In genomic region chr2:218263817-218264611, GRCh38 we compare ENCODE assay signal across 12 cellular contexts. TPM values are rescaled to one million over a fixed set of nuclear protein-coding genes. Genes with fewer than 3 reads are reported as not detected.
A peak's percentile ranks its signal among the peaks of the same experiment; 100 is the strongest.
DNase-seq lines count a peak whose midpoint lies in the region; ATAC-seq, FAIRE-seq and TF ChIP-seq lines count a peak whose summit lies in the region.
"Had no signal": no experiment of that assay in that cellular context is flagged by ENCODE, and none has a peak within 500 bp of the region (broad histone marks: within the 10 kb centered on the region; RNA-seq: fewer than 3 reads in every experiment).

No MANE protein-coding gene starts in this region.

- H4K20me1 ChIP-seq in GM23338 (replicated peaks; ENCODE audit: insufficient read depth) (no peaks in the 10 kb centered on the region), K562 (replicated peaks; ENCODE audit: control insufficient read depth, insufficient read depth, low read length) (no peaks in the 10 kb centered on the region)

- peaks cover 7% of the 10 kb centered on the region for H3K27me3 Mint-ChIP-seq in GM23338 (ENCODE audit: insufficient read depth, low read depth, poor library complexity)

- intact Hi-C loops in K562 (cut with micrococcal nuclease): no loop called here

- H3K27ac ChIP-seq in AG04450 (ENCODE audit: low read depth, low read length) (no peak overlapping the region), GM23338 (ENCODE audit: low read depth) (no peak overlapping the region), K562 (ENCODE audit: extremely low read depth, low read depth, low read length) (no peak overlapping the region)
- H3K27ac ChIP-seq: KMS-11 had no signal

- no peak overlapping the region; the same call in 2 of the 3 replicates for H3K4me3 Mint-ChIP-seq in GM23338

- TF ChIP-seq RAD21 in K562 (CRISPR knock-in tag; conservative IDR thresholded peaks at IDR 0.05 in 1 of 2, IDR thresholded peaks at IDR 0.05 in 1 of 2): no peak

- DNase-seq in AG04450 (ENCODE audit: low read depth, low spot score): no peak
- no peak for DNase-seq in GM23338 (ENCODE audit: low spot score)
- no peak for DNase-seq in K562 (ENCODE audit: extremely low read depth in 1 of 4, low spot score in 3 of 4)
- DNase-seq in mesenteric fat pad (ENCODE audit: low spot score): peak; percentile 71
- no peak for DNase-seq in retina
- DNase-seq in NCI-H1930 (lab: John Stamatoyannopoulos, UW): no peak
- DNase-seq: NCI-H2227 treated with DMSO at 0.1 percent for 48 hours, substantia nigra had no signal

- H3K36me3 ChIP-seq in GM23338 (ENCODE audit: insufficient read depth): no peaks in the 10 kb centered on the region
- peaks cover 39% of the 10 kb centered on the region; the same call in 2 of the 3 replicates for H3K36me3 ChIP-seq in K562 (ENCODE audit: control insufficient read depth, insufficient read depth, low read length)

- H2AFZ ChIP-seq in GM23338 (no peak overlapping the region), K562 (ENCODE audit: low read depth, low read length) (no peak overlapping the region)

- 73% methylated on average over 10 of the region's 17 CpGs for WGBS in K562 (ENCODE audit: insufficient coverage, low coverage, missing lambda C conversion rate)

- H3K27me3 ChIP-seq in AG04450 (ENCODE audit: control insufficient read depth, insufficient read depth, low read length) (no peaks in the 10 kb centered on the region), GM23338 (ENCODE audit: insufficient read depth) (no peaks in the 10 kb centered on the region), K562 (ENCODE audit: control insufficient read depth in 2 of 2, insufficient read depth in 2 of 2, low read length in 2 of 2) (no peaks in the 10 kb centered on the region)

- no peak for TF ChIP-seq EP300 in K562 (IDR thresholded peaks at IDR 0.05; ENCODE audit: low read length)

- in situ Hi-C loops in K562 (cut with MboI): no loop called here

- H3K4me3 ChIP-seq in AG04450 (ENCODE audit: low read depth, low read length): no peak overlapping the region
- H3K4me3 ChIP-seq in GM23338: no peak overlapping the region
- no peak overlapping the region for H3K4me3 ChIP-seq in K562

- H3K9me2 ChIP-seq in GM23338 (ENCODE audit: insufficient read depth): no peaks in the 10 kb centered on the region

- ATAC-seq in GM23338 (peak; percentile 6; the same call in 1 of the 3 replicates), K562 (no peak), GM19452 (IDR thresholded peaks at IDR 0.05; ENCODE audit: unreplicated experiment) (no peak), HG02588 (IDR thresholded peaks at IDR 0.05; ENCODE audit: unreplicated experiment) (no peak)

- TF ChIP-seq CTCF in AG04450 (IDR thresholded peaks at IDR 0.05; ENCODE audit: low read depth, low read length) (peak; percentile 33), GM23338 (conservative IDR thresholded peaks at IDR 0.05; ENCODE audit: low read depth in 2 of 2) (peak; percentile 26 to 45; a peak in 3 of 4 replicates), K562 (IDR thresholded peaks at IDR 0.05 in 2 of 3, conservative IDR thresholded peaks at IDR 0.05 in 1 of 3; ENCODE audit: insufficient read depth in 2 of 3, low read depth in 1 of 3, low read length in 3 of 3) (peak in 1 of 3 experiments; percentile 3; a peak in 1 of 6 replicates)

- H3K9me1 ChIP-seq in K562 (ENCODE audit: control insufficient read depth, insufficient read depth, low read length): no peaks in the 10 kb centered on the region

- peaks cover 7% of the 10 kb centered on the region; the same call in 1 of the 2 replicates for H3F3A ChIP-seq in GM23338 (replicated peaks; ENCODE audit: low read depth)

- H3K9me3 ChIP-seq in AG04450 (ENCODE audit: control insufficient read depth, insufficient read depth, low read length): no peaks in the 10 kb centered on the region
- no peaks in the 10 kb centered on the region for H3K9me3 ChIP-seq in K562 (replicated peaks; ENCODE audit: control insufficient read depth, insufficient read depth, low read depth, low read length)

- peaks cover 31% of the 10 kb centered on the region for H3K4me1 ChIP-seq in GM23338 (ENCODE audit: insufficient read depth)
- H3K4me1 ChIP-seq in K562 (replicated peaks in 1 of 2; ENCODE audit: control insufficient read depth in 2 of 2, insufficient read depth in 2 of 2, low read length in 2 of 2): peaks cover 2 to 13% of the 10 kb centered on the region in 2 experiments; a peak in 3 of 5 replicates

- CTCF ChIA-PET in AG04450 (lab: Charles Lee) (no interaction called here), K562 (lab: Yijun Ruan, JAX; ENCODE audit: low intra/inter-chr PET ratio) (no interaction called here)

- peaks cover 9% of the 10 kb centered on the region for H3K79me2 ChIP-seq in GM23338 (replicated peaks; ENCODE audit: insufficient read depth)
- H3K79me2 ChIP-seq in K562 (ENCODE audit: control insufficient read depth, insufficient read depth, low read length): peaks cover 2% of the 10 kb centered on the region

- POLR2A ChIA-PET in AG04450 (lab: Yijun Ruan, JAX) (no interaction called here), K562 (lab: Yijun Ruan, JAX) (interaction anchor here (0.9 kb wide), 1 partner anchor 12 kb away, joined by 3 read pairs; no protein-coding TSS in a partner anchor)

- TSS peak; percentile 22 for BruUV-seq in K562 (replicated peaks; lab: Mats Ljungman, UMichigan)

- peaks cover 40% of the 10 kb centered on the region for H3K36me3 Mint-ChIP-seq in GM23338 (ENCODE audit: low read depth)

- no peak overlapping the region for H3K27ac Mint-ChIP-seq in GM23338

- no peaks in the 10 kb centered on the region for H3K9me3 Mint-ChIP-seq in GM23338

- no peak overlapping the region; a peak in 1 of 4 replicates for H3K9ac ChIP-seq in K562 (ENCODE audit: insufficient read depth in 1 of 2, low read depth in 2 of 2, low read length in 2 of 2)
- H3K9ac ChIP-seq: KMS-11 had no signal

- TF ChIP-seq POLR2A in K562 (conservative IDR thresholded peaks at IDR 0.05): no peak

- no peak overlapping the region for H3K4me2 ChIP-seq in GM23338
- H3K4me2 ChIP-seq in K562 (ENCODE audit: insufficient read depth, low read length): no peak overlapping the region
- H3K4me2 ChIP-seq: KMS-11 had no signal

- H3K4me1 Mint-ChIP-seq in GM23338: peaks cover 24% of the 10 kb centered on the region

- no peak for FAIRE-seq in K562 (lab: Jason Lieb, UNC)
- FAIRE-seq: GM12892 had no signal

RNA-seq across cellular contexts. Expression of gene GPBAR1, which starts 3.2 kb away (rescaled TPM):
- 0.05 TPM in 1 of 2 replicates, not detected in the other for polyA plus RNA-seq in AG04450 (2011; rRNA removed)
- polyA minus RNA-seq in AG04450 (2011; rRNA and poly(A)+ RNA removed): 0.17 and 0.23 TPM in 2 replicates
- 1.6 TPM in 1 of 2 replicates, not detected in the other for total RNA-seq in GM23338 (2014; rRNA removed; shearing (Covaris generic))
- 0.37 and 0.44 TPM in 2 replicates for polyA plus RNA-seq in GM23338 (2016; fragmentation: Nextera tagmentation; extraction: Ambion mirVana)
- 0.35 TPM in 1 of 2 replicates, not detected in the other for total RNA-seq in K562 (2011; cell fraction: chromatin; rRNA removed; ENCODE audit: low replicate concordance)
- 0.33 TPM in 1 of 2 replicates, not detected in the other for total RNA-seq in K562 (2011; cell fraction: nucleolus; rRNA removed)
- total RNA-seq in K562 (2011; cell fraction: nucleoplasm; rRNA removed): 0.22 and 0.38 TPM in 2 replicates
- total RNA-seq in K562 (2014; rRNA removed): not detected in 2 replicates
- total RNA-seq in K562 (2014; rRNA removed; fragmentation: Illumina TruSeq; extraction: Trizol): not detected in 2 replicates
- not detected in 2 replicates for total RNA-seq in K562 (2015; rRNA removed; fragmentation: Illumina TruSeq; extraction: Trizol)
- total RNA-seq in K562 (2021): not detected in 2 replicates
- polyA plus RNA-seq in K562 (2011; rRNA removed): not detected in 2 replicates
- polyA plus RNA-seq in K562 (2011; cell fraction: cytosol; rRNA removed): 0.04 TPM in 1 of 2 replicates, not detected in the other
- 0.07 and 0.09 TPM in 2 replicates for polyA plus RNA-seq in K562 (2011; cell fraction: nucleus; rRNA removed)
- polyA plus RNA-seq in K562 (2012): 0.08 TPM in 1 of 2 replicates, not detected in the other
- polyA plus RNA-seq in K562 (2014; fragmentation: Illumina TruSeq; extraction: Trizol): not detected in 2 replicates
- not detected for polyA plus RNA-seq in K562 (2014; fragmentation: Nextera tagmentation; extraction: Ambion mirVana)
- not detected in 2 replicates for polyA plus RNA-seq in K562 (2014; rRNA removed)
- polyA minus RNA-seq in K562 (2011; rRNA and poly(A)+ RNA removed): not detected in 2 replicates
- polyA minus RNA-seq in K562 (2011; cell fraction: cytosol; rRNA and poly(A)+ RNA removed): not detected in 2 replicates
- polyA minus RNA-seq in K562 (2011; cell fraction: nucleus; rRNA and poly(A)+ RNA removed): not detected in 2 replicates
- total RNA-seq in mesenteric fat pad: 34.8 TPM

RNA-seq across cellular contexts. Expression of gene AAMP, which starts 5.9 kb away (rescaled TPM):
- polyA plus RNA-seq in AG04450 (2011; rRNA removed): 51.6 and 55.1 TPM in 2 replicates
- 38.3 and 49.8 TPM in 2 replicates for polyA minus RNA-seq in AG04450 (2011; rRNA and poly(A)+ RNA removed)
- 157 and 203 TPM in 2 replicates for total RNA-seq in GM23338 (2014; rRNA removed; shearing (Covaris generic))
- 77.8 and 90.8 TPM in 2 replicates for polyA plus RNA-seq in GM23338 (2016; fragmentation: Nextera tagmentation; extraction: Ambion mirVana)
- 32.1 and 75.8 TPM in 2 replicates for total RNA-seq in K562 (2011; cell fraction: chromatin; rRNA removed; ENCODE audit: low replicate concordance)
- total RNA-seq in K562 (2011; cell fraction: nucleolus; rRNA removed): 53.4 and 63.2 TPM in 2 replicates
- total RNA-seq in K562 (2011; cell fraction: nucleoplasm; rRNA removed): 39.5 and 41.6 TPM in 2 replicates
- total RNA-seq in K562 (2014; rRNA removed): 156 and 197 TPM in 2 replicates
- 62.2 and 77.6 TPM in 2 replicates for total RNA-seq in K562 (2014; rRNA removed; fragmentation: Illumina TruSeq; extraction: Trizol)
- 94.1 and 99.2 TPM in 2 replicates for total RNA-seq in K562 (2015; rRNA removed; fragmentation: Illumina TruSeq; extraction: Trizol)
- total RNA-seq in K562 (2021): 87.7 and 96.9 TPM in 2 replicates
- polyA plus RNA-seq in K562 (2011; rRNA removed): 39.5 and 47.3 TPM in 2 replicates
- polyA plus RNA-seq in K562 (2011; cell fraction: cytosol; rRNA removed): 74.7 and 140 TPM in 2 replicates
- polyA plus RNA-seq in K562 (2011; cell fraction: nucleus; rRNA removed): 86.2 and 95.8 TPM in 2 replicates
- polyA plus RNA-seq in K562 (2012): 76.3 and 79.7 TPM in 2 replicates
- polyA plus RNA-seq in K562 (2014; fragmentation: Illumina TruSeq; extraction: Trizol): 135 and 139 TPM in 2 replicates
- 1 to 10 TPM; 5.7 to 8.9 TPM for polyA plus RNA-seq in K562 (2014; fragmentation: Nextera tagmentation; extraction: Ambion mirVana)
- 133 and 156 TPM in 2 replicates for polyA plus RNA-seq in K562 (2014; rRNA removed)
- polyA minus RNA-seq in K562 (2011; rRNA and poly(A)+ RNA removed): 38.7 and 46.6 TPM in 2 replicates
- polyA minus RNA-seq in K562 (2011; cell fraction: cytosol; rRNA and poly(A)+ RNA removed): 31.6 and 40.7 TPM in 2 replicates
- 18.7 and 26.5 TPM in 2 replicates for polyA minus RNA-seq in K562 (2011; cell fraction: nucleus; rRNA and poly(A)+ RNA removed)
- total RNA-seq in mesenteric fat pad: 89.7 TPM

RNA-seq across cellular contexts. Expression of gene PNKD, which starts 6.3 kb away (rescaled TPM):
- 32.1 and 45.9 TPM in 2 replicates for polyA plus RNA-seq in AG04450 (2011; rRNA removed)
- polyA minus RNA-seq in AG04450 (2011; rRNA and poly(A)+ RNA removed): 12.6 and 18.3 TPM in 2 replicates
- total RNA-seq in GM23338 (2014; rRNA removed; shearing (Covaris generic)): 28.2 and 36.0 TPM in 2 replicates
- 77.7 and 83.3 TPM in 2 replicates for polyA plus RNA-seq in GM23338 (2016; fragmentation: Nextera tagmentation; extraction: Ambion mirVana)
- 14.5 and 65.7 TPM in 2 replicates for total RNA-seq in K562 (2011; cell fraction: chromatin; rRNA removed; ENCODE audit: low replicate concordance)
- 43.7 and 53.7 TPM in 2 replicates for total RNA-seq in K562 (2011; cell fraction: nucleolus; rRNA removed)
- 35.0 and 68.9 TPM in 2 replicates for total RNA-seq in K562 (2011; cell fraction: nucleoplasm; rRNA removed)
- 50.2 and 55.7 TPM in 2 replicates for total RNA-seq in K562 (2014; rRNA removed)
- total RNA-seq in K562 (2014; rRNA removed; fragmentation: Illumina TruSeq; extraction: Trizol): 17.5 and 26.0 TPM in 2 replicates
- total RNA-seq in K562 (2015; rRNA removed; fragmentation: Illumina TruSeq; extraction: Trizol): 32.3 and 34.0 TPM in 2 replicates
- total RNA-seq in K562 (2021): 59.5 and 60.1 TPM in 2 replicates
- polyA plus RNA-seq in K562 (2011; rRNA removed): 37.2 and 41.2 TPM in 2 replicates
- polyA plus RNA-seq in K562 (2011; cell fraction: cytosol; rRNA removed): 44.5 and 73.0 TPM in 2 replicates
- polyA plus RNA-seq in K562 (2011; cell fraction: nucleus; rRNA removed): 74.3 and 129 TPM in 2 replicates
- 59.7 and 79.4 TPM in 2 replicates for polyA plus RNA-seq in K562 (2012)
- polyA plus RNA-seq in K562 (2014; fragmentation: Illumina TruSeq; extraction: Trizol): 64.2 and 68.2 TPM in 2 replicates
- polyA plus RNA-seq in K562 (2014; fragmentation: Nextera tagmentation; extraction: Ambion mirVana): 100 to 1,000 TPM in 1 of 2 experiments, 10 to 100 TPM in 1; 89.1 to 105 TPM
- polyA plus RNA-seq in K562 (2014; rRNA removed): 80.6 and 85.2 TPM in 2 replicates
- 8.8 and 9.5 TPM in 2 replicates for polyA minus RNA-seq in K562 (2011; rRNA and poly(A)+ RNA removed)
- polyA minus RNA-seq in K562 (2011; cell fraction: cytosol; rRNA and poly(A)+ RNA removed): 11.2 and 13.5 TPM in 2 replicates
- 11.0 and 18.3 TPM in 2 replicates for polyA minus RNA-seq in K562 (2011; cell fraction: nucleus; rRNA and poly(A)+ RNA removed)
- 51.5 TPM for total RNA-seq in mesenteric fat pad

RNA-seq across cellular contexts. Expression of gene TMBIM1, which starts 28.3 kb away (rescaled TPM):
- polyA plus RNA-seq in AG04450 (2011; rRNA removed) (91.4 and 105 TPM in 2 replicates), GM23338 (2016; fragmentation: Nextera tagmentation; extraction: Ambion mirVana) (9.5 and 12.0 TPM in 2 replicates), K562 (2011; rRNA removed) (45.9 and 66.8 TPM in 2 replicates), K562 (2014; fragmentation: Illumina TruSeq; extraction: Trizol) (105 and 112 TPM in 2 replicates), K562 (2014; fragmentation: Nextera tagmentation; extraction: Ambion mirVana) (10 to 100 TPM; 14.2 to 35.6 TPM), K562 (2014; rRNA removed) (47.0 and 49.5 TPM in 2 replicates)
- polyA minus RNA-seq in AG04450 (2011; rRNA and poly(A)+ RNA removed): 70.2 and 73.1 TPM in 2 replicates
- 16.5 and 20.8 TPM in 2 replicates for total RNA-seq in GM23338 (2014; rRNA removed; shearing (Covaris generic))
- total RNA-seq in K562 (2011; cell fraction: chromatin; rRNA removed; ENCODE audit: low replicate concordance): 60.5 and 126 TPM in 2 replicates
- 123 and 144 TPM in 2 replicates for total RNA-seq in K562 (2011; cell fraction: nucleolus; rRNA removed)
- 126 and 128 TPM in 2 replicates for total RNA-seq in K562 (2011; cell fraction: nucleoplasm; rRNA removed)
- total RNA-seq in K562 (2014; rRNA removed) (64.8 and 71.4 TPM in 2 replicates), K562 (2014; rRNA removed; fragmentation: Illumina TruSeq; extraction: Trizol) (56.6 and 59.2 TPM in 2 replicates), K562 (2015; rRNA removed; fragmentation: Illumina TruSeq; extraction: Trizol) (43.7 and 46.8 TPM in 2 replicates), K562 (2021) (90.7 and 102 TPM in 2 replicates), mesenteric fat pad (516 TPM)
- polyA plus RNA-seq in K562 (2011; cell fraction: cytosol; rRNA removed): 68.3 and 77.4 TPM in 2 replicates
- 111 and 118 TPM in 2 replicates for polyA plus RNA-seq in K562 (2011; cell fraction: nucleus; rRNA removed)
- 77.9 and 194 TPM in 2 replicates for polyA plus RNA-seq in K562 (2012)
- polyA minus RNA-seq in K562 (2011; rRNA and poly(A)+ RNA removed): 37.4 and 39.0 TPM in 2 replicates
- polyA minus RNA-seq in K562 (2011; cell fraction: cytosol; rRNA and poly(A)+ RNA removed): 26.7 and 30.6 TPM in 2 replicates
- 15.1 and 18.2 TPM in 2 replicates for polyA minus RNA-seq in K562 (2011; cell fraction: nucleus; rRNA and poly(A)+ RNA removed)

RNA-seq across cellular contexts. Expression of gene ARPC2, which starts 47.0 kb away (rescaled TPM):
- polyA plus RNA-seq in AG04450 (2011; rRNA removed) (548 and 666 TPM in 2 replicates), GM23338 (2016; fragmentation: Nextera tagmentation; extraction: Ambion mirVana) (242 and 271 TPM in 2 replicates), K562 (2011; rRNA removed) (178 and 187 TPM in 2 replicates), K562 (2014; fragmentation: Illumina TruSeq; extraction: Trizol) (127 and 152 TPM in 2 replicates), K562 (2014; fragmentation: Nextera tagmentation; extraction: Ambion mirVana) (100 to 1,000 TPM in 1 of 2 experiments, 10 to 100 TPM in 1; 94.0 to 103 TPM), K562 (2014; rRNA removed) (122 and 126 TPM in 2 replicates)
- 295 and 307 TPM in 2 replicates for polyA minus RNA-seq in AG04450 (2011; rRNA and poly(A)+ RNA removed)
- 195 and 217 TPM in 2 replicates for total RNA-seq in GM23338 (2014; rRNA removed; shearing (Covaris generic))
- 76.3 and 157 TPM in 2 replicates for total RNA-seq in K562 (2011; cell fraction: chromatin; rRNA removed; ENCODE audit: low replicate concordance)
- 62.8 and 63.7 TPM in 2 replicates for total RNA-seq in K562 (2011; cell fraction: nucleolus; rRNA removed)
- total RNA-seq in K562 (2011; cell fraction: nucleoplasm; rRNA removed): 86.4 and 141 TPM in 2 replicates
- total RNA-seq in K562 (2014; rRNA removed) (81.9 and 83.6 TPM in 2 replicates), K562 (2014; rRNA removed; fragmentation: Illumina TruSeq; extraction: Trizol) (89.4 and 93.0 TPM in 2 replicates), K562 (2015; rRNA removed; fragmentation: Illumina TruSeq; extraction: Trizol) (101 and 111 TPM in 2 replicates), K562 (2021) (81.4 and 91.5 TPM in 2 replicates), mesenteric fat pad (323 TPM)
- 127 and 144 TPM in 2 replicates for polyA plus RNA-seq in K562 (2011; cell fraction: cytosol; rRNA removed)
- 90.4 and 115 TPM in 2 replicates for polyA plus RNA-seq in K562 (2011; cell fraction: nucleus; rRNA removed)
- polyA plus RNA-seq in K562 (2012): 81.6 and 89.0 TPM in 2 replicates
- polyA minus RNA-seq in K562 (2011; rRNA and poly(A)+ RNA removed): 120 and 128 TPM in 2 replicates
- 60.8 and 105 TPM in 2 replicates for polyA minus RNA-seq in K562 (2011; cell fraction: cytosol; rRNA and poly(A)+ RNA removed)
- 38.5 and 57.2 TPM in 2 replicates for polyA minus RNA-seq in K562 (2011; cell fraction: nucleus; rRNA and poly(A)+ RNA removed)

Comparison
In these comparisons a context has a peak if more than half of its experiments do, and no peak if none do; other contexts are left out.
1. RNA of gene GPBAR1, which starts 3.2 kb away (total RNA-seq): 34.8 TPM in mesenteric fat pad (single experiment); 1.6 TPM in GM23338 and 0.22 to 0.38 TPM in K562; every median in the first group is over 10 times any median in the second.